12 cellular contexts compared by ENCODE assay signal in genomic region chr14:90554341-90554740, GRCh38.
A peak's percentile ranks its signal among the peaks of the same experiment; 100 is the strongest.
DNase-seq lines count a peak whose midpoint lies in the region; ATAC-seq and TF ChIP-seq lines count a peak whose summit lies in the region.
"Had no signal": no experiment of that assay in that cellular context is flagged by ENCODE, and none has a peak within 500 bp of the region (broad histone marks: within the 10 kb centered on the region; RNA-seq: fewer than 3 reads in every experiment).

No MANE protein-coding gene starts in this region.

- H3K36me3 ChIP-seq in breast epithelium (no peaks in the 10 kb centered on the region), endocrine pancreas (ENCODE audit: control insufficient read depth, insufficient read depth, low read length) (no peaks in the 10 kb centered on the region), upper lobe of right lung (no peaks in the 10 kb centered on the region)
- H3K36me3 ChIP-seq: colonic mucosa, pancreas had no signal

- no peaks in the 10 kb centered on the region for H3K36me3 Mint-ChIP-seq in MCF 10A (ENCODE audit: insufficient read depth, unreplicated experiment)
- H3K36me3 Mint-ChIP-seq: activated CD4-positive, alpha-beta memory T cell treated with anti-CD3 and anti-CD28 coated beads for 36 hours had no signal

- no peaks in the 10 kb centered on the region for H3K27me3 ChIP-seq in breast epithelium
- H3K27me3 ChIP-seq in endocrine pancreas (ENCODE audit: control insufficient read depth, insufficient read depth, low read length) = no peaks in the 10 kb centered on the region
- no peaks in the 10 kb centered on the region for H3K27me3 ChIP-seq in upper lobe of right lung
- H3K27me3 ChIP-seq: colonic mucosa, pancreas had no signal

- TF ChIP-seq CTCF in breast epithelium (IDR thresholded peaks at IDR 0.05) = no peak
- TF ChIP-seq CTCF in MCF 10A (IDR thresholded peaks at IDR 0.05; ENCODE audit: unreplicated experiment) = no peak
- no peak for TF ChIP-seq CTCF in upper lobe of right lung (IDR thresholded peaks at IDR 0.05)
- TF ChIP-seq CTCF in omental fat pad (IDR thresholded peaks at IDR 0.05) = no peak

- H3K9me3 Mint-ChIP-seq in MCF 10A (ENCODE audit: unreplicated experiment) = no peaks in the 10 kb centered on the region
- H3K9me3 Mint-ChIP-seq: activated CD4-positive, alpha-beta memory T cell treated with anti-CD3 and anti-CD28 coated beads for 36 hours had no signal

- peak overlapping the region; percentile 32 for H3K9ac ChIP-seq in endocrine pancreas (ENCODE audit: control insufficient read depth, insufficient read depth, low read length)

- no peaks in the 10 kb centered on the region for H3K9me3 ChIP-seq in breast epithelium
- H3K9me3 ChIP-seq in endocrine pancreas (ENCODE audit: control insufficient read depth, low read length) = no peaks in the 10 kb centered on the region
- no peaks in the 10 kb centered on the region for H3K9me3 ChIP-seq in upper lobe of right lung
- H3K9me3 ChIP-seq: colonic mucosa, pancreas had no signal

- no peak for TF ChIP-seq POLR2A in breast epithelium (IDR thresholded peaks at IDR 0.05)

- H3K4me3 ChIP-seq in breast epithelium (peak overlapping the region in 2 of 3 donors; percentile 30 to 50), endocrine pancreas (ENCODE audit: control insufficient read depth, insufficient read depth, low read length) (no peak overlapping the region), upper lobe of right lung (no peak overlapping the region)
- H3K4me3 ChIP-seq: colonic mucosa, pancreas had no signal

- POLR2A ChIA-PET in MCF 10A (lab: Yijun Ruan, JAX) = no interaction called here

- no peak overlapping the region for H3K27ac Mint-ChIP-seq in MCF 10A (ENCODE audit: low read depth, unreplicated experiment)
- H3K27ac Mint-ChIP-seq: activated CD4-positive, alpha-beta memory T cell treated with anti-CD3 and anti-CD28 coated beads for 36 hours had no signal

- no peaks in the 10 kb centered on the region for H3K4me1 ChIP-seq in breast epithelium
- H3K4me1 ChIP-seq in endocrine pancreas (ENCODE audit: control insufficient read depth, insufficient read depth, low read length) = no peaks in the 10 kb centered on the region
- H3K4me1 ChIP-seq in upper lobe of right lung = peaks cover 13% of the 10 kb centered on the region
- H3K4me1 ChIP-seq: colonic mucosa, pancreas had no signal

- H3K4me1 Mint-ChIP-seq in MCF 10A (ENCODE audit: insufficient read depth, unreplicated experiment) = no peaks in the 10 kb centered on the region

- H3K27me3 Mint-ChIP-seq in MCF 10A (ENCODE audit: insufficient read depth, unreplicated experiment) = no peaks in the 10 kb centered on the region
- H3K27me3 Mint-ChIP-seq: activated CD4-positive, alpha-beta memory T cell treated with anti-CD3 and anti-CD28 coated beads for 36 hours had no signal

- H3K27ac ChIP-seq in breast epithelium (peak overlapping the region; percentile 21 to 59), upper lobe of right lung (no peak overlapping the region)
- H3K27ac ChIP-seq: colonic mucosa, pancreas had no signal

- ATAC-seq in upper lobe of right lung = peak; percentile 59
- no peak for ATAC-seq in GM18867 (IDR thresholded peaks at IDR 0.05; ENCODE audit: unreplicated experiment)
- no peak for ATAC-seq in omental fat pad (ENCODE audit: low FRiP score)

- DNase-seq in breast epithelium (ENCODE audit: low spot score in 2 of 2) (peak; percentile 57 to 86), MCF 10A (ENCODE audit: unreplicated experiment) (no peak), midbrain (lab: John Stamatoyannopoulos, UW) (peak; percentile 84), upper lobe of right lung (peak; percentile 77), omental fat pad (ENCODE audit: low spot score) (no peak), AG08396 (ENCODE audit: low spot score) (no peak)
- DNase-seq: activated CD4-positive, alpha-beta memory T cell treated with anti-CD3 and anti-CD28 coated beads for 36 hours; activated effector memory CD4-positive, alpha-beta T cell treated with anti-CD3 and anti-CD28 coated beads, Interleukin-2, amount 50 U/mL, for 16 hours; colonic mucosa had no signal

- H3K4me3 Mint-ChIP-seq in MCF 10A (ENCODE audit: unreplicated experiment) = no peak overlapping the region
- H3K4me3 Mint-ChIP-seq: activated CD4-positive, alpha-beta memory T cell treated with anti-CD3 and anti-CD28 coated beads for 36 hours had no signal

- intact Hi-C loops in breast epithelium (cut with DNase I; ENCODE audit: low total_unique reads) (no loop called here), MCF 10A (cut with micrococcal nuclease) (no loop called here), upper lobe of right lung (cut with DNase I) (no loop called here)

- no TSS peak for BruUV-seq in MCF 10A (replicated peaks; lab: Mats Ljungman, UMichigan)

- CTCF ChIA-PET in MCF 10A (lab: Yijun Ruan, JAX) = interaction anchor here (0.7 kb wide), 1 partner anchor 25 kb away, joined by 3 read pairs; no protein-coding TSS in a partner anchor

Comparison
In these comparisons a context has a peak if more than half of its experiments do, and no peak if none do; other contexts are left out.
1. DNase-seq: peak in breast epithelium (2 of 2), midbrain (single experiment) and upper lobe of right lung (single experiment); none in MCF 10A (single experiment), omental fat pad (single experiment) and AG08396 (single experiment).
2. H3K4me3 ChIP-seq: peak in breast epithelium (2 of 3); none in endocrine pancreas (single experiment) and upper lobe of right lung (single experiment).